Comparison of ENCODE assay signal across 5 cellular contexts in the genomic region with DNA sequence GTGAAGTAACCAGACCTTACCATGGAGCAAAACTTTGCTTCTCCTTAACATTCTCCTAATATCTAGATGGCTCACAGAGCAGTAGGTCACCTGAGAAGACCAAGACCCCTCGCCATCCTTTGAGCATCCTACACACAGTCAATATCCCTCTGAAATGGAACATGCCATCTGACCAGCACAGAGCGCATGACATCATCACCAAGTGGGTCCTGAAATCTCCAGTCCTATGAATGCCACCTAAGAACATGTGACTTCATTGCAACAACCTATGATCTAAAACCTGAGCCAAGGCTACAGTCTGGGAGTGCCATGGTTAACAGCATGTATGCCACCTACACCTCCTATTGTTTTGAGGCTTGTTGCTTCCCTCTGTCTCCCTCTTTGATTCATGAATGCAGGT.
A peak's percentile ranks its signal among the peaks of the same experiment; 100 is the strongest.
DNase-seq lines count a peak whose midpoint lies in the region; ATAC-seq, FAIRE-seq and TF ChIP-seq lines count a peak whose summit lies in the region.
"Not testable (repeated sequence)": the region's sequence is repeated elsewhere in the genome, so short reads cannot be mapped to it uniquely, and the experiment has no call there.

No MANE protein-coding gene starts in this region.

- TF ChIP-seq CTCF in HEK293 (tag by site-specific recombination; IDR thresholded peaks at IDR 0.05); coronary artery (IDR thresholded peaks at IDR 0.05); endothelial cell of umbilical vein (IDR thresholded peaks at IDR 0.05; ENCODE audit: extremely low read depth in 1 of 2, insufficient read depth in 1 of 2, low read depth in 1 of 2, low read length in 2 of 2); HepG2 (CRISPR knock-in tag; IDR thresholded peaks at IDR 0.05); upper lobe of right lung (IDR thresholded peaks at IDR 0.05): not testable (repeated sequence)

- not testable (repeated sequence) for H3K79me2 ChIP-seq in endothelial cell of umbilical vein (ENCODE audit: control insufficient read depth, insufficient read depth, low read length); HepG2 (ENCODE audit: insufficient read depth, low read length)

- DNase-seq in coronary artery (ENCODE audit: low spot score) (peak; percentile 5), upper lobe of right lung (peak; percentile 13)
- DNase-seq in endothelial cell of umbilical vein (ENCODE audit: low read depth, low spot score); HepG2 (ENCODE audit: low spot score): not testable (repeated sequence)

- dilution Hi-C loops in endothelial cell of umbilical vein (cut with MboI; ENCODE audit: extremely low pct_ligation_motif_present, low sequenced_read_pairs): not testable (repeated sequence)

- H3K36me3 ChIP-seq in HEK293 (ENCODE audit: control insufficient read depth in 2 of 2, insufficient read depth in 1 of 2, low read length in 2 of 2); endothelial cell of umbilical vein (ENCODE audit: control insufficient read depth in 2 of 2, extremely low read depth in 1 of 2, insufficient read depth in 2 of 2, low read length in 2 of 2); HepG2 (replicated peaks in 1 of 2; ENCODE audit: control insufficient read depth in 1 of 2, insufficient read depth in 2 of 2, low read length in 2 of 2); upper lobe of right lung: not testable (repeated sequence)

- 64% methylated on average over 2 of the region's 2 CpGs for WGBS in HepG2 (ENCODE audit: low lambda C conversion rate)

- peak; percentile 21 for FAIRE-seq in endothelial cell of umbilical vein (lab: Jason Lieb, UNC)
- not testable (repeated sequence) for FAIRE-seq in HepG2 (lab: Jason Lieb, UNC)

- not testable (repeated sequence) for H3K9me1 ChIP-seq in endothelial cell of umbilical vein (replicated peaks; ENCODE audit: control insufficient read depth, extremely low read depth, insufficient read depth, low read length)

- CTCF ChIA-PET in HEK293 (lab: Yijun Ruan, JAX): interaction anchor here (0.6 kb wide), 1 partner anchor 31 kb away, joined by 3 read pairs; no protein-coding TSS in a partner anchor
- CTCF ChIA-PET in endothelial cell of umbilical vein (lab: Charles Lee); HepG2 (lab: Yijun Ruan, JAX; ENCODE audit: low intra/inter-chr PET ratio, low total read pairs): not testable (repeated sequence)

- H3K27me3 ChIP-seq in endothelial cell of umbilical vein (ENCODE audit: control insufficient read depth in 2 of 2, insufficient read depth in 2 of 2, low read length in 2 of 2); HepG2 (ENCODE audit: control insufficient read depth in 1 of 2, insufficient read depth in 2 of 2, low read length in 2 of 2); upper lobe of right lung: not testable (repeated sequence)

- not testable (repeated sequence) for TF ChIP-seq POLR2A in endothelial cell of umbilical vein (IDR thresholded peaks at IDR 0.05; ENCODE audit: low read depth, low read length); HepG2 (IDR thresholded peaks at IDR 0.05; ENCODE audit: insufficient read depth in 1 of 2, low read depth in 2 of 2, low read length in 2 of 2)

- in situ Hi-C loops in HepG2 (cut with HindIII; ENCODE audit: extremely low pct_ligation_motif_present, low pct_unique_long_range_greater_than_20kb): not testable (repeated sequence)

- not testable (repeated sequence) for TF ChIP-seq RAD21 in HepG2 (CRISPR knock-in tag; IDR thresholded peaks at IDR 0.05)

- H3K9me3 ChIP-seq in HEK293 (ENCODE audit: control insufficient read depth, insufficient read depth, low read depth, low read length); endothelial cell of umbilical vein (replicated peaks; ENCODE audit: control insufficient read depth, insufficient read depth, low read length); HepG2 (ENCODE audit: low read length); upper lobe of right lung: not testable (repeated sequence)

- intact Hi-C loops in endothelial cell of umbilical vein (cut with micrococcal nuclease); HepG2 (cut with micrococcal nuclease; ENCODE audit: unreplicated experiment); upper lobe of right lung (cut with DNase I): not testable (repeated sequence)

- H3K27ac ChIP-seq in HEK293 (ENCODE audit: extremely low read depth, low read depth, low read length); coronary artery; endothelial cell of umbilical vein (ENCODE audit: insufficient read depth, low read depth, low read length); HepG2 (ENCODE audit: extremely low read length, insufficient read depth, low read length); upper lobe of right lung: not testable (repeated sequence)

- not testable (repeated sequence) for ATAC-seq in HepG2, upper lobe of right lung

- not testable (repeated sequence) for H3K4me3 ChIP-seq in HEK293 (ENCODE audit: low read depth, low read length); coronary artery; endothelial cell of umbilical vein (replicated peaks in 1 of 3; ENCODE audit: insufficient read depth in 1 of 3, low read depth in 1 of 3, low read length in 3 of 3); HepG2 (replicated peaks in 1 of 3; ENCODE audit: insufficient read depth in 1 of 3, low read depth in 2 of 3, low read length in 3 of 3); upper lobe of right lung

- H3K4me1 ChIP-seq in HEK293 (ENCODE audit: control insufficient read depth, insufficient read depth, low read length); upper lobe of right lung: not testable (repeated sequence)
- H3K4me1 ChIP-seq in endothelial cell of umbilical vein (ENCODE audit: control insufficient read depth, extremely low read depth, insufficient read depth, low read length) (peaks cover 17% of the 10 kb centered on the region), HepG2 (ENCODE audit: insufficient read depth, low read length) (peaks cover 10% of the 10 kb centered on the region; the same call in 1 of the 2 replicates)

- not testable (repeated sequence) for BruUV-seq in endothelial cell of umbilical vein (replicated peaks; lab: Mats Ljungman, UMichigan); HepG2 (replicated peaks; lab: Mats Ljungman, UMichigan)

- H4K20me1 ChIP-seq in endothelial cell of umbilical vein (replicated peaks; ENCODE audit: control insufficient read depth, extremely low read depth, insufficient read depth, low read length); HepG2 (ENCODE audit: insufficient read depth, low read length): not testable (repeated sequence)

- H2AFZ ChIP-seq in endothelial cell of umbilical vein (ENCODE audit: low read depth, low read length); HepG2 (ENCODE audit: low read length): not testable (repeated sequence)

- not testable (repeated sequence) for TF ChIP-seq EP300 in HepG2 (IDR thresholded peaks at IDR 0.05; ENCODE audit: low read depth in 2 of 2, low read length in 2 of 2); HepG2 (CRISPR knock-in tag; IDR thresholded peaks at IDR 0.05; ENCODE audit: borderline replicate concordance)

- not testable (repeated sequence) for H3K4me2 ChIP-seq in endothelial cell of umbilical vein (ENCODE audit: insufficient read depth, low read length); HepG2 (ENCODE audit: low read depth, low read length)

- not testable (repeated sequence) for H3K9ac ChIP-seq in endothelial cell of umbilical vein (replicated peaks; ENCODE audit: extremely low read depth, insufficient read depth, low read length); HepG2 (ENCODE audit: insufficient read depth, low read depth, low read length)

- POLR2A ChIA-PET in HEK293 (lab: Yijun Ruan, JAX): interaction anchor here (0.5 kb wide), 1 partner anchor 31 kb away, joined by 5 read pairs; no protein-coding TSS in a partner anchor
- POLR2A ChIA-PET in endothelial cell of umbilical vein (lab: Charles Lee); HepG2 (lab: Yijun Ruan, JAX): not testable (repeated sequence)

TF ChIP-seq in HepG2, 621 proteins besides CTCF, POLR2A, EP300 and RAD21:
- peak; percentile 79 for TF ChIP-seq ATF7 (IDR thresholded peaks at IDR 0.05)
- not testable (repeated sequence) for TF ChIP-seq ATF7 (CRISPR knock-in tag; IDR thresholded peaks at IDR 0.05)
